ENCODE assay signal across 16 cellular contexts in genomic region chr11:47516155-47516554, GRCh38. TPM values are rescaled to one million over a fixed set of nuclear protein-coding genes. Genes with fewer than 3 reads are reported as not detected.
DNase-seq lines count a peak whose midpoint lies in the region; ATAC-seq and TF ChIP-seq lines count a peak whose summit lies in the region.
"Had no signal": no experiment of that assay in that cellular context is flagged by ENCODE, and none has a peak within 500 bp of the region (broad histone marks: within the 10 kb centered on the region; RNA-seq: fewer than 3 reads in every experiment).

No MANE protein-coding gene starts in this region.

- H2AFZ ChIP-seq in ACC112 (ENCODE audit: low read length, unreplicated experiment), result no peak overlapping the region
- no peak overlapping the region for H2AFZ ChIP-seq in GM23248
- H2AFZ ChIP-seq in SU-DHL-6 (ENCODE audit: low read depth, low read length, severe bottlenecking), result no peak overlapping the region
- H2AFZ ChIP-seq in mesenchymal stem cell (ENCODE audit: low read depth, low read length), result no peak overlapping the region

- H3K4me2 ChIP-seq in GM23248 (ENCODE audit: unreplicated experiment) (no peak overlapping the region), SU-DHL-6 (ENCODE audit: low read depth, low read length, poor library complexity, severe bottlenecking) (no peak overlapping the region), mesenchymal stem cell (ENCODE audit: low read length, poor library complexity, severe bottlenecking) (no peak overlapping the region)

- H3K9me3 ChIP-seq in GM23248 (ENCODE audit: low read depth), result no peaks in the 10 kb centered on the region
- no peaks in the 10 kb centered on the region for H3K9me3 ChIP-seq in SU-DHL-6 (ENCODE audit: insufficient read depth, low read length)
- no peaks in the 10 kb centered on the region for H3K9me3 ChIP-seq in mesenchymal stem cell (ENCODE audit: control insufficient read depth, low read length)
- H3K9me3 ChIP-seq: BE2C had no signal

- no peak overlapping the region for H3K23ac ChIP-seq in mesenchymal stem cell (ENCODE audit: low read length in 2 of 2)

- WGBS in GM23248 (ENCODE audit: low coverage in 1 of 2, low lambda C conversion rate in 2 of 2, missing lambda C conversion rate in 2 of 2), 2 experiments, result 81% methylated on average over 3 of the region's 3 CpGs
- WGBS in mesenchymal stem cell, result 80% methylated on average over 3 of the region's 3 CpGs

- H3K9ac ChIP-seq in GM23248 (no peak overlapping the region), SU-DHL-6 (ENCODE audit: low read length) (no peak overlapping the region), mesenchymal stem cell (ENCODE audit: low read length) (peak overlapping the region; percentile 23)

- H2BK120ac ChIP-seq in mesenchymal stem cell (ENCODE audit: low read depth, low read length), result no peak overlapping the region

- H2AK5ac ChIP-seq in mesenchymal stem cell (ENCODE audit: low read length, severe bottlenecking), result no peak overlapping the region

- H3K4ac ChIP-seq in mesenchymal stem cell (ENCODE audit: low read depth in 1 of 2, low read length in 2 of 2), result no peak overlapping the region

- H3K27me3 ChIP-seq in ACC112 (ENCODE audit: insufficient read depth, low read length) (no peaks in the 10 kb centered on the region), GM23248 (replicated peaks; ENCODE audit: insufficient read depth) (no peaks in the 10 kb centered on the region), SU-DHL-6 (ENCODE audit: low read length) (no peaks in the 10 kb centered on the region), mesenchymal stem cell (ENCODE audit: control insufficient read depth in 1 of 2, insufficient read depth in 1 of 2, low read length in 2 of 2) (no peaks in the 10 kb centered on the region)
- H3K27me3 ChIP-seq: BE2C had no signal

- H4K20me1 ChIP-seq in GM23248 (ENCODE audit: insufficient read depth) (peaks cover 12% of the 10 kb centered on the region; the same call in 1 of the 2 replicates), SU-DHL-6 (ENCODE audit: low read depth, low read length) (peaks cover 10% of the 10 kb centered on the region; the same call in 1 of the 2 replicates)

- H3K18ac ChIP-seq in mesenchymal stem cell (ENCODE audit: low read depth in 1 of 2, low read length in 2 of 2), result no peak overlapping the region

- H3K4me3 ChIP-seq in ACC112 (ENCODE audit: low read depth, low read length), result no peak overlapping the region
- no peak overlapping the region for H3K4me3 ChIP-seq in GM23248
- no peak overlapping the region for H3K4me3 ChIP-seq in SU-DHL-6 (ENCODE audit: insufficient read depth, low read length, poor library complexity, severe bottlenecking)
- H3K4me3 ChIP-seq in mesenchymal stem cell (ENCODE audit: insufficient read depth in 1 of 2, low read depth in 1 of 2, low read length in 2 of 2), result no peak overlapping the region

- no peak for TF ChIP-seq CTCF in SU-DHL-6 (IDR thresholded peaks at IDR 0.05; ENCODE audit: insufficient read depth, low read length, poor library complexity, severe bottlenecking)

- H3K36me3 ChIP-seq in ACC112 (ENCODE audit: insufficient read depth, low read length), result no peaks in the 10 kb centered on the region
- no peaks in the 10 kb centered on the region for H3K36me3 ChIP-seq in GM23248 (ENCODE audit: low read depth)
- H3K36me3 ChIP-seq in SU-DHL-6 (ENCODE audit: low read length), result no peaks in the 10 kb centered on the region
- H3K36me3 ChIP-seq in mesenchymal stem cell (ENCODE audit: control insufficient read depth in 1 of 2, insufficient read depth in 2 of 2, low read depth in 1 of 2, low read length in 2 of 2), result peaks cover 7 to 11% of the 10 kb centered on the region in 2 experiments
- H3K36me3 ChIP-seq: BE2C had no signal

- H3F3A ChIP-seq in GM23248 (ENCODE audit: insufficient read depth), result peaks cover 6% of the 10 kb centered on the region
- H3F3A ChIP-seq in SU-DHL-6 (ENCODE audit: insufficient read depth), result peaks cover 4% of the 10 kb centered on the region

- no peaks in the 10 kb centered on the region for H3K9me2 ChIP-seq in GM23248 (ENCODE audit: insufficient read depth)
- no peaks in the 10 kb centered on the region for H3K9me2 ChIP-seq in SU-DHL-6 (replicated peaks; ENCODE audit: insufficient read depth, low read length)

- no peak overlapping the region for H4K8ac ChIP-seq in mesenchymal stem cell (ENCODE audit: low read length)

- H2BK5ac ChIP-seq in mesenchymal stem cell (ENCODE audit: low read depth, low read length, poor library complexity, severe bottlenecking), result no peak overlapping the region

- H3K79me2 ChIP-seq in ACC112 (ENCODE audit: control insufficient read depth, insufficient read depth, low read length, unreplicated experiment) (peaks cover 90% of the 10 kb centered on the region), GM23248 (ENCODE audit: insufficient read depth) (peaks cover 100% of the 10 kb centered on the region), SU-DHL-6 (ENCODE audit: insufficient read depth, low read length) (peaks cover 98% of the 10 kb centered on the region)

- H2BK15ac ChIP-seq in mesenchymal stem cell (ENCODE audit: low read depth, poor library complexity, severe bottlenecking), result no peak overlapping the region

- DNase-seq in GM23248 (no peak), mesenchymal stem cell (no peak), NCI-H2171 treated with DMSO at 0.1 percent for 48 hours (lab: John Stamatoyannopoulos, UW) (no peak), NCI-H1694 (lab: John Stamatoyannopoulos, UW) (no peak)
- DNase-seq: activated CD4-positive, alpha-beta T cell treated with anti-CD3 and anti-CD28 coated beads, Interleukin-2, amount 50 U/mL, for 4 hours; BE2C; NCI-H1930; NCI-H774; occipital lobe; stimulated activated CD4-positive, alpha-beta T cell treated with anti-CD3 and anti-CD28 coated beads, Interleukin-12 subunit alpha, Interleukin-12 subunit beta, amount 100 ng/mL, for 4 hours; T1000 had no signal

- ATAC-seq in GM21515 (IDR thresholded peaks at IDR 0.05; ENCODE audit: unreplicated experiment) (no peak), HG03025 (IDR thresholded peaks at IDR 0.05; ENCODE audit: low FRiP score, unreplicated experiment) (no peak)
- ATAC-seq: Right ventricle myocardium inferior had no signal

- in situ Hi-C loops in GM23248 (cut with MboI), result no loop called here

- H3K79me1 ChIP-seq in mesenchymal stem cell (replicated peaks; ENCODE audit: low read length, poor library complexity, severe bottlenecking), result no peaks in the 10 kb centered on the region

- H3K27ac ChIP-seq in ACC112 (ENCODE audit: low read depth, low read length) (peak overlapping the region; percentile 36; the same call in 1 of the 2 replicates), GM23248 (peak overlapping the region; percentile 48), SU-DHL-6 (ENCODE audit: low read depth, low read length) (peak overlapping the region; percentile 4; the same call in 1 of the 2 replicates), mesenchymal stem cell (ENCODE audit: low read length, poor library complexity, severe bottlenecking) (no peak overlapping the region)

- no peak overlapping the region for H2BK12ac ChIP-seq in mesenchymal stem cell (ENCODE audit: low read length in 2 of 2)

- peaks cover 63% of the 10 kb centered on the region for H3K4me1 ChIP-seq in ACC112 (ENCODE audit: control insufficient read depth, insufficient read depth, low read length, unreplicated experiment)
- peaks cover 24% of the 10 kb centered on the region for H3K4me1 ChIP-seq in GM23248 (ENCODE audit: insufficient read depth)
- peaks cover 14% of the 10 kb centered on the region for H3K4me1 ChIP-seq in mesenchymal stem cell (ENCODE audit: control insufficient read depth, insufficient read depth, low read depth, low read length)
- H3K4me1 ChIP-seq: BE2C had no signal

- no peak overlapping the region for H3K14ac ChIP-seq in mesenchymal stem cell (ENCODE audit: low read length in 2 of 2)

- H4K91ac ChIP-seq in mesenchymal stem cell (ENCODE audit: low read length), result no peak overlapping the region

RNA-seq across cellular contexts. Expression of gene CELF1, which starts 36.8 kb away (rescaled TPM):
- total RNA-seq in GM23248 (2014; rRNA removed; shearing (Covaris generic)), result 70.9 and 71.6 TPM in 2 replicates
- 51.7 and 52.0 TPM in 2 replicates for polyA plus RNA-seq in GM23248 (2016; fragmentation: Nextera tagmentation; extraction: Ambion mirVana)
- 44.3 TPM for polyA plus RNA-seq in mesenchymal stem cell (2013, experiment 1 of 2)
- polyA plus RNA-seq in mesenchymal stem cell (2013, experiment 2 of 2), result 44.0 TPM

RNA-seq across cellular contexts. Expression of gene PTPMT1, which starts 49.2 kb away (rescaled TPM):
- 68.7 and 90.2 TPM in 2 replicates for total RNA-seq in GM23248 (2014; rRNA removed; shearing (Covaris generic))
- polyA plus RNA-seq in GM23248 (2016; fragmentation: Nextera tagmentation; extraction: Ambion mirVana), result 78.4 and 82.2 TPM in 2 replicates
- polyA plus RNA-seq in mesenchymal stem cell (2013, experiment 1 of 2), result 55.4 TPM
- 56.2 TPM for polyA plus RNA-seq in mesenchymal stem cell (2013, experiment 2 of 2)
